In the genomic region with DNA sequence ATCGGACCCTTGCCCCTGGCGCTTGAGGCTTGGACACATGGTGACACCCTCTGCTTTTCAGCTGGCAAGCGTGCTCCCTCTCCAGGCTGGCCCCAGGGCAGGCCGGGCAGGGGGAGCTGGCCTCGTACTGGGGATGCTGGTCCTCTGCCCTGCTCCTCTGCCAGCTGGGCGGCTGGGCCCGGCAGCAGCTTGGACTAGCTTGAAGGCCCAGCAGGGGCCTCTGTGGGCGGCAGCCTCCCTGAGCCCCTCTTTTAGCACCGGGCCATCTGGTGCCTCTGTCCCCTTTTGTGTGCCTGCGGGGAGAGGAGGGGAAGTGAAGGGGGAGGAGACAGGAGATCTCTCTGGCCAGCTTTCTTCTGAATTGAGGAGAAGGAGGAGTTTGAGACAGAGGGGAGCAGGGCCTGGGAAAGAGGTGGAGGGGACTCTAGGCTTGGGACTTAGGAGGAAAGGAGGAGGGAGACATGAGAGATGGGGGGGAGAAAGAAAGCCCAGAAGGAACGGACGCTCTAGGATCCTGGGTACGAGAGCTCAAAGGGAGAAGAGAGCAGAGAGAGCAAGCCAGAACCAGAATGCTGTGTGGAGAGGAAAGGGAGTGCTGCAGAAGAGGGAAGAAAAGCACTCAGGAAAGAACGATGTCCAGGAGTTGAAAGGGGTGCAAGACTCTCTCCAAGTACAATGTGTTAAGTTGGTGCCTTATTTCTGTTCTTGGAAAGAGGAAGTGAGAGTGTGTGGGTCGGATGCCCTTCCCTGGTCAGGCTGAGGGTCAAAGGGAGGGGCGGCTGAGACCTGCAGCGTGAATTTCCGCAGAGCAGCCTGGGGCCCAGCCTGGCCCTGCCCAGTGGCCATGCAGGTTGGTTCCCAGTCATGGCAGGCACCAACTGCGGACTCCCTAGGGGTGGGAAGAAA, we compare ENCODE assay signal across 1 cellular context.
TF ChIP-seq lines count a peak whose summit lies in the region.

No MANE protein-coding gene starts in this region.

TF ChIP-seq in H1, 55 proteins besides CTCF, POLR2A, EP300 and RAD21:
- TF ChIP-seq SIX5 (IDR thresholded peaks at IDR 0.05; ENCODE audit: low read depth, low read length) (no peak), TAF7 (optimal IDR thresholded peaks at IDR 0.05; ENCODE audit: borderline replicate concordance, low read depth, low read length) (no peak), TAF1 (IDR thresholded peaks at IDR 0.05; ENCODE audit: low read depth, low read length) (no peak), EGR1 (IDR thresholded peaks at IDR 0.05; ENCODE audit: borderline replicate concordance, low read depth, low read length) (peak; percentile 45; the same call in 1 of the 2 replicates), SUZ12 (IDR thresholded peaks at IDR 0.05; ENCODE audit: low read length) (no peak), TCF12 (IDR thresholded peaks at IDR 0.05; ENCODE audit: low read depth, low read length) (0 out of 2 replicates have a peak, but pooled peaks have one; percentile 12), KDM4A (IDR thresholded peaks at IDR 0.05; ENCODE audit: low read depth, low read length, severe bottlenecking) (no peak), GABPA (IDR thresholded peaks at IDR 0.05; ENCODE audit: borderline replicate concordance, insufficient read depth, low read length) (no peak), TBP (IDR thresholded peaks at IDR 0.05; ENCODE audit: low read depth, low read length) (peak; percentile 13; the same call in 1 of the 2 replicates), TEAD4 (IDR thresholded peaks at IDR 0.05; ENCODE audit: low read depth, low read length) (no peak), GTF2F1 (IDR thresholded peaks at IDR 0.05; ENCODE audit: borderline replicate concordance, low read depth, low read length) (no peak), FOSL1 (IDR thresholded peaks at IDR 0.05; ENCODE audit: insufficient read depth, low read depth, low read length) (no peak), EZH2 (IDR thresholded peaks at IDR 0.05; ENCODE audit: low read depth, low read length, severe bottlenecking) (no peak), SAP30 (IDR thresholded peaks at IDR 0.05; ENCODE audit: insufficient read depth, insufficient replicate concordance, low read length) (no peak), HDAC6 (IDR thresholded peaks at IDR 0.05; ENCODE audit: low read depth, low read length) (no peak), RXRA (IDR thresholded peaks at IDR 0.05; ENCODE audit: insufficient read depth, low read depth, low read length) (no peak), SRF (IDR thresholded peaks at IDR 0.05; ENCODE audit: low read depth, low read length) (no peak), BRCA1 (IDR thresholded peaks at IDR 0.05; ENCODE audit: low read depth, low read length) (no peak)
- TF ChIP-seq, protein P1, sequence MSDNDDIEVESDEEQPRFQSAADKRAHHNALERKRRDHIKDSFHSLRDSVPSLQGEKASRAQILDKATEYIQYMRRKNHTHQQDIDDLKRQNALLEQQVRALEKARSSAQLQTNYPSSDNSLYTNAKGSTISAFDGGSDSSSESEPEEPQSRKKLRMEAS (IDR thresholded peaks at IDR 0.05) = peak; percentile 56
- TF ChIP-seq, protein P2, sequence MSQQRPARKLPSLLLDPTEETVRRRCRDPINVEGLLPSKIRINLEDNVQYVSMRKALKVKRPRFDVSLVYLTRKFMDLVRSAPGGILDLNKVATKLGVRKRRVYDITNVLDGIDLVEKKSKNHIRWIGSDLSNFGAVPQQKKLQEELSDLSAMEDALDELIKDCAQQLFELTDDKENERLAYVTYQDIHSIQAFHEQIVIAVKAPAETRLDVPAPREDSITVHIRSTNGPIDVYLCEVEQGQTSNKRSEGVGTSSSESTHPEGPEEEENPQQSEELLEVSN (IDR thresholded peaks at IDR 0.05) = peak; percentile 20; the same call in 1 of the 2 replicates
- TF ChIP-seq, protein P3, sequence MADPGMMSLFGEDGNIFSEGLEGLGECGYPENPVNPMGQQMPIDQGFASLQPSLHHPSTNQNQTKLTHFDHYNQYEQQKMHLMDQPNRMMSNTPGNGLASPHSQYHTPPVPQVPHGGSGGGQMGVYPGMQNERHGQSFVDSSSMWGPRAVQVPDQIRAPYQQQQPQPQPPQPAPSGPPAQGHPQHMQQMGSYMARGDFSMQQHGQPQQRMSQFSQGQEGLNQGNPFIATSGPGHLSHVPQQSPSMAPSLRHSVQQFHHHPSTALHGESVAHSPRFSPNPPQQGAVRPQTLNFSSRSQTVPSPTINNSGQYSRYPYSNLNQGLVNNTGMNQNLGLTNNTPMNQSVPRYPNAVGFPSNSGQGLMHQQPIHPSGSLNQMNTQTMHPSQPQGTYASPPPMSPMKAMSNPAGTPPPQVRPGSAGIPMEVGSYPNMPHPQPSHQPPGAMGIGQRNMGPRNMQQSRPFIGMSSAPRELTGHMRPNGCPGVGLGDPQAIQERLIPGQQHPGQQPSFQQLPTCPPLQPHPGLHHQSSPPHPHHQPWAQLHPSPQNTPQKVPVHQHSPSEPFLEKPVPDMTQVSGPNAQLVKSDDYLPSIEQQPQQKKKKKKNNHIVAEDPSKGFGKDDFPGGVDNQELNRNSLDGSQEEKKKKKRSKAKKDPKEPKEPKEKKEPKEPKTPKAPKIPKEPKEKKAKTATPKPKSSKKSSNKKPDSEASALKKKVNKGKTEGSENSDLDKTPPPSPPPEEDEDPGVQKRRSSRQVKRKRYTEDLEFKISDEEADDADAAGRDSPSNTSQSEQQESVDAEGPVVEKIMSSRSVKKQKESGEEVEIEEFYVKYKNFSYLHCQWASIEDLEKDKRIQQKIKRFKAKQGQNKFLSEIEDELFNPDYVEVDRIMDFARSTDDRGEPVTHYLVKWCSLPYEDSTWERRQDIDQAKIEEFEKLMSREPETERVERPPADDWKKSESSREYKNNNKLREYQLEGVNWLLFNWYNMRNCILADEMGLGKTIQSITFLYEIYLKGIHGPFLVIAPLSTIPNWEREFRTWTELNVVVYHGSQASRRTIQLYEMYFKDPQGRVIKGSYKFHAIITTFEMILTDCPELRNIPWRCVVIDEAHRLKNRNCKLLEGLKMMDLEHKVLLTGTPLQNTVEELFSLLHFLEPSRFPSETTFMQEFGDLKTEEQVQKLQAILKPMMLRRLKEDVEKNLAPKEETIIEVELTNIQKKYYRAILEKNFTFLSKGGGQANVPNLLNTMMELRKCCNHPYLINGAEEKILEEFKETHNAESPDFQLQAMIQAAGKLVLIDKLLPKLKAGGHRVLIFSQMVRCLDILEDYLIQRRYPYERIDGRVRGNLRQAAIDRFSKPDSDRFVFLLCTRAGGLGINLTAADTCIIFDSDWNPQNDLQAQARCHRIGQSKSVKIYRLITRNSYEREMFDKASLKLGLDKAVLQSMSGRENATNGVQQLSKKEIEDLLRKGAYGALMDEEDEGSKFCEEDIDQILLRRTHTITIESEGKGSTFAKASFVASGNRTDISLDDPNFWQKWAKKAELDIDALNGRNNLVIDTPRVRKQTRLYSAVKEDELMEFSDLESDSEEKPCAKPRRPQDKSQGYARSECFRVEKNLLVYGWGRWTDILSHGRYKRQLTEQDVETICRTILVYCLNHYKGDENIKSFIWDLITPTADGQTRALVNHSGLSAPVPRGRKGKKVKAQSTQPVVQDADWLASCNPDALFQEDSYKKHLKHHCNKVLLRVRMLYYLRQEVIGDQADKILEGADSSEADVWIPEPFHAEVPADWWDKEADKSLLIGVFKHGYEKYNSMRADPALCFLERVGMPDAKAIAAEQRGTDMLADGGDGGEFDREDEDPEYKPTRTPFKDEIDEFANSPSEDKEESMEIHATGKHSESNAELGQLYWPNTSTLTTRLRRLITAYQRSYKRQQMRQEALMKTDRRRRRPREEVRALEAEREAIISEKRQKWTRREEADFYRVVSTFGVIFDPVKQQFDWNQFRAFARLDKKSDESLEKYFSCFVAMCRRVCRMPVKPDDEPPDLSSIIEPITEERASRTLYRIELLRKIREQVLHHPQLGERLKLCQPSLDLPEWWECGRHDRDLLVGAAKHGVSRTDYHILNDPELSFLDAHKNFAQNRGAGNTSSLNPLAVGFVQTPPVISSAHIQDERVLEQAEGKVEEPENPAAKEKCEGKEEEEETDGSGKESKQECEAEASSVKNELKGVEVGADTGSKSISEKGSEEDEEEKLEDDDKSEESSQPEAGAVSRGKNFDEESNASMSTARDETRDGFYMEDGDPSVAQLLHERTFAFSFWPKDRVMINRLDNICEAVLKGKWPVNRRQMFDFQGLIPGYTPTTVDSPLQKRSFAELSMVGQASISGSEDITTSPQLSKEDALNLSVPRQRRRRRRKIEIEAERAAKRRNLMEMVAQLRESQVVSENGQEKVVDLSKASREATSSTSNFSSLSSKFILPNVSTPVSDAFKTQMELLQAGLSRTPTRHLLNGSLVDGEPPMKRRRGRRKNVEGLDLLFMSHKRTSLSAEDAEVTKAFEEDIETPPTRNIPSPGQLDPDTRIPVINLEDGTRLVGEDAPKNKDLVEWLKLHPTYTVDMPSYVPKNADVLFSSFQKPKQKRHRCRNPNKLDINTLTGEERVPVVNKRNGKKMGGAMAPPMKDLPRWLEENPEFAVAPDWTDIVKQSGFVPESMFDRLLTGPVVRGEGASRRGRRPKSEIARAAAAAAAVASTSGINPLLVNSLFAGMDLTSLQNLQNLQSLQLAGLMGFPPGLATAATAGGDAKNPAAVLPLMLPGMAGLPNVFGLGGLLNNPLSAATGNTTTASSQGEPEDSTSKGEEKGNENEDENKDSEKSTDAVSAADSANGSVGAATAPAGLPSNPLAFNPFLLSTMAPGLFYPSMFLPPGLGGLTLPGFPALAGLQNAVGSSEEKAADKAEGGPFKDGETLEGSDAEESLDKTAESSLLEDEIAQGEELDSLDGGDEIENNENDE (IDR thresholded peaks at IDR 0.05; ENCODE audit: insufficient replicate concordance, low read length) = no peak
